Comparison of ENCODE assay signal across 8 cellular contexts in the genomic region with DNA sequence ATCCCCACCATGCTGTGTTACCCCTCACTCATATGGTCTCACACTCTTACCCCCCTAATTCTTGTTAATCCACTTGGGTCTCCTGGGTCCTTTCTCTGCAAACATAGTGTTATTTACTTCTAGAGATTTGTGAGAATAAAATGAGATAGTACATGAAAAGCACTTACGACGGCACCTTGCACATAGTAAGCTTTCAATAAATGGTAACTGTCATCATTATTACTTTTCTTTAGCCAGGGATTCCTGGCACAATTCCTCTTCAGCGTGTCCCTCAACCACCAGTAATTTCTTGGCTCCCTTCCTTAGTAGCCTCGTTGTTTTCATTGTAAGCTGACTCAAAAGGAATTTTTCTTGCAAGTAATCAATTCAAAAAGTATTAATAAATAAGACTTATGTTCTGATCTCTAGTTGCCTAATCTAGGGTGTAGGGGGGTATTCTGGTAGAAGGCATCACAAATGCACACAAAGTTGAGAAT. TPM values are rescaled to one million over a fixed set of nuclear protein-coding genes. Genes with fewer than 3 reads are reported as not detected.
DNase-seq lines count a peak whose midpoint lies in the region; ATAC-seq and TF ChIP-seq lines count a peak whose summit lies in the region.

No MANE protein-coding gene starts in this region.

- no peaks in the 10 kb centered on the region for H3K36me3 ChIP-seq in BLaER1 treated with 17β-estradiol and CSF1 and Interleukin-3, amounts not matched to agents 10 nM and 100 nM
- H3K36me3 ChIP-seq in neural progenitor cell = no peaks in the 10 kb centered on the region

- peak overlapping the region; percentile 72 for H3K27ac Mint-ChIP-seq in neural progenitor cell

- no peak overlapping the region for H2AFZ ChIP-seq in neural progenitor cell (replicated peaks)

- DNase-seq in Jurkat, Clone E6-1 (ENCODE audit: low read depth, low spot score) = no peak
- no peak for DNase-seq in coronary artery (ENCODE audit: low spot score)
- no peak for DNase-seq in neural progenitor cell (ENCODE audit: low spot score)
- DNase-seq in NCI-H82 (lab: John Stamatoyannopoulos, UW) = no peak
- DNase-seq in amniotic stem cell (lab: John Stamatoyannopoulos, UW) = no peak

- H3F3A ChIP-seq in neural progenitor cell (ENCODE audit: low read depth) = peaks cover 11% of the 10 kb centered on the region

- peak overlapping the region in 3 of 11 experiments; percentile 11 to 83 (median 35); a peak in 4 of 22 replicates for H3K9ac ChIP-seq in BLaER1 treated with 17β-estradiol and CSF1 and Interleukin-3, amounts not matched to agents 10 nM and 100 nM
- no peak overlapping the region for H3K9ac ChIP-seq in neural progenitor cell

- peaks cover 11 to 55% (median 45%) of the 10 kb centered on the region in 11 experiments; a peak in 20 of 22 replicates for H3K27me3 ChIP-seq in BLaER1 treated with 17β-estradiol and CSF1 and Interleukin-3, amounts not matched to agents 10 nM and 100 nM
- no peaks in the 10 kb centered on the region for H3K27me3 ChIP-seq in neural progenitor cell

- peaks cover 0 to 10% (median 0%) of the 10 kb centered on the region in 11 experiments; a peak in 3 of 22 replicates for H3K9me3 ChIP-seq in BLaER1 treated with 17β-estradiol and CSF1 and Interleukin-3, amounts not matched to agents 10 nM and 100 nM (replicated peaks in 1 of 11)
- no peaks in the 10 kb centered on the region for H3K9me3 ChIP-seq in neural progenitor cell (ENCODE audit: low read depth)

- no peaks in the 10 kb centered on the region for H3K79me2 ChIP-seq in neural progenitor cell (ENCODE audit: low read depth)

- peaks cover 6% of the 10 kb centered on the region for H3K27me3 Mint-ChIP-seq in neural progenitor cell (ENCODE audit: insufficient read depth, low read depth)

- peaks cover 0 to 14% (median 10%) of the 10 kb centered on the region in 10 experiments; a peak in 13 of 20 replicates for H3K4me1 ChIP-seq in BLaER1 treated with 17β-estradiol and CSF1 and Interleukin-3, amounts not matched to agents 10 nM and 100 nM
- H3K4me1 ChIP-seq in neural progenitor cell = no peaks in the 10 kb centered on the region

- H3K4me2 ChIP-seq in BLaER1 treated with 17β-estradiol and CSF1 and Interleukin-3, amounts not matched to agents 10 nM and 100 nM = peak overlapping the region; percentile 26 to 93 (median 84); a peak in 21 of 22 replicates
- peak overlapping the region; percentile 66 for H3K4me2 ChIP-seq in neural progenitor cell

- H4K20me1 ChIP-seq in BLaER1 treated with 17β-estradiol and CSF1 and Interleukin-3, amounts not matched to agents 10 nM and 100 nM = no peaks in the 10 kb centered on the region
- H4K20me1 ChIP-seq in neural progenitor cell (ENCODE audit: low read depth) = no peaks in the 10 kb centered on the region

- no peaks in the 10 kb centered on the region for H3K36me3 Mint-ChIP-seq in neural progenitor cell

- peaks cover 20% of the 10 kb centered on the region for H3K4me1 Mint-ChIP-seq in neural progenitor cell

- peak overlapping the region; percentile 91 for H3K4me3 Mint-ChIP-seq in neural progenitor cell

- TF ChIP-seq CTCF in coronary artery (IDR thresholded peaks at IDR 0.05) (no peak), neural progenitor cell (IDR thresholded peaks at IDR 0.05) (no peak)

- H3K4me3 ChIP-seq in BLaER1 treated with 17β-estradiol and CSF1 and Interleukin-3, amounts not matched to agents 10 nM and 100 nM = peak overlapping the region in 6 of 10 experiments; percentile 24 to 77 (median 70); a peak in 12 of 20 replicates
- H3K4me3 ChIP-seq in Jurkat, Clone E6-1 (ENCODE audit: low read length) = peak overlapping the region; percentile 74
- H3K4me3 ChIP-seq in coronary artery (peak overlapping the region; percentile 63), neural progenitor cell (peak overlapping the region; percentile 60)

- ATAC-seq in HG03432 (IDR thresholded peaks at IDR 0.05; ENCODE audit: unreplicated experiment) = no peak
- no peak for ATAC-seq in GM19023 (IDR thresholded peaks at IDR 0.05; ENCODE audit: unreplicated experiment)

- H3K27ac ChIP-seq in BLaER1 treated with 17β-estradiol and CSF1 and Interleukin-3, amounts not matched to agents 10 nM and 100 nM = peak overlapping the region in 8 of 11 experiments; percentile 12 to 84 (median 60); a peak in 8 of 22 replicates
- peak overlapping the region; percentile 0 to 48 for H3K27ac ChIP-seq in coronary artery
- no peak overlapping the region for H3K27ac ChIP-seq in neural progenitor cell

- peaks cover 6% of the 10 kb centered on the region for H3K9me3 Mint-ChIP-seq in neural progenitor cell

RNA-seq across cellular contexts. Expression of gene RBMX, which starts 30.1 kb away (rescaled TPM):
- 438 TPM for polyA plus RNA-seq in Jurkat, Clone E6-1 (2012; ENCODE audit: insufficient read depth, insufficient read length)
- total RNA-seq in neural progenitor cell (ENCODE audit: low replicate concordance) = 1,172 and 1,287 TPM in 2 replicates
